Comparison of ENCODE assay signal across 2 cellular contexts in genomic region chr2:214604861-214605260, GRCh38.
TF ChIP-seq lines count a peak whose summit lies in the region.

No MANE protein-coding gene starts in this region.

TF ChIP-seq in IMR-90, 13 proteins besides CTCF, POLR2A, EP300 and RAD21:
- TF ChIP-seq MAZ (IDR thresholded peaks at IDR 0.05; ENCODE audit: borderline replicate concordance, low read depth, low read length) (no peak), RCOR1 (IDR thresholded peaks at IDR 0.05; ENCODE audit: insufficient replicate concordance, low read length) (no peak), FOS (IDR thresholded peaks at IDR 0.05; ENCODE audit: low read depth, low read length) (no peak), MAFK (IDR thresholded peaks at IDR 0.05; ENCODE audit: low read depth, low read length) (no peak), ELK1 (IDR thresholded peaks at IDR 0.05; ENCODE audit: borderline replicate concordance, low read depth, low read length) (no peak), BHLHE40 (IDR thresholded peaks at IDR 0.05; ENCODE audit: low read depth, low read length) (no peak), USF2 (IDR thresholded peaks at IDR 0.05; ENCODE audit: low read depth, low read length) (no peak), SMC3 (IDR thresholded peaks at IDR 0.05; ENCODE audit: low read depth, low read length) (no peak), RFX5 (IDR thresholded peaks at IDR 0.05; ENCODE audit: low read depth, low read length) (no peak)

TF ChIP-seq in H1, 55 proteins besides CTCF, POLR2A, EP300 and RAD21:
- TF ChIP-seq RNF2 (IDR thresholded peaks at IDR 0.05; ENCODE audit: borderline replicate concordance, low read depth, low read length, missing control alignments, poor library complexity, severe bottlenecking) (no peak), CHD7 (IDR thresholded peaks at IDR 0.05; ENCODE audit: insufficient replicate concordance, low read length) (no peak), TEAD4 (IDR thresholded peaks at IDR 0.05; ENCODE audit: low read depth, low read length) (peak; percentile 20; the same call in 1 of the 2 replicates), JUND (IDR thresholded peaks at IDR 0.05; ENCODE audit: low read length) (0 out of 2 replicates have a peak, but pooled peaks have one; percentile 28)
TF ChIP-seq in H1: peak in this region for 2.
